In genomic region chrX:599837-600715, GRCh38 we compare ENCODE assay signal across 15 cellular contexts. TPM values are rescaled to one million over a fixed set of nuclear protein-coding genes. Genes with fewer than 3 reads are reported as not detected.
A peak's percentile ranks its signal among the peaks of the same experiment; 100 is the strongest.
DNase-seq lines count a peak whose midpoint lies in the region; ATAC-seq and TF ChIP-seq lines count a peak whose summit lies in the region.
"Had no signal": no experiment of that assay in that cellular context is flagged by ENCODE, and none has a peak within 500 bp of the region (broad histone marks: within the 10 kb centered on the region; RNA-seq: fewer than 3 reads in every experiment).

No MANE protein-coding gene starts in this region.

- H3K36me3 ChIP-seq in HUES48 (ENCODE audit: control insufficient read depth, insufficient read depth, low read length): no peaks in the 10 kb centered on the region
- no peaks in the 10 kb centered on the region for H3K36me3 ChIP-seq in endodermal cell (ENCODE audit: control insufficient read depth, insufficient read depth, low read length)
- H3K36me3 ChIP-seq in lung (ENCODE audit: control insufficient read depth in 2 of 2, insufficient read depth in 2 of 2, low read length in 2 of 2): no peaks in the 10 kb centered on the region
- no peaks in the 10 kb centered on the region for H3K36me3 ChIP-seq in vagina

- DNase-seq in endodermal cell (peak; percentile 77), lung (ENCODE audit: low spot score) (peak; percentile 17), vagina (ENCODE audit: extremely low spot score in 2 of 2) (peak; percentile 55 to 62), SHP77 (lab: John Stamatoyannopoulos, UW) (no peak), T-helper 2 cell (no peak)
- DNase-seq: COR-L47, DMS153, DMS79 treated with DMSO at 0.1 percent for 48 hours, EL, GDM1 had no signal

- no peak for TF ChIP-seq POLR2A in vagina (IDR thresholded peaks at IDR 0.05)

- H3K27me3 ChIP-seq in HUES48 (ENCODE audit: control insufficient read depth, insufficient read depth, low read length) (no peaks in the 10 kb centered on the region), endodermal cell (ENCODE audit: control insufficient read depth, insufficient read depth, low read length, poor library complexity, severe bottlenecking) (no peaks in the 10 kb centered on the region), lung (ENCODE audit: control insufficient read depth, insufficient read depth) (no peaks in the 10 kb centered on the region), vagina (no peaks in the 10 kb centered on the region)

- H3K9me3 ChIP-seq in HUES48 (ENCODE audit: control insufficient read depth, insufficient read depth, low read length) (peaks cover 21% of the 10 kb centered on the region), endodermal cell (ENCODE audit: control insufficient read depth, low read length) (peaks cover 9% of the 10 kb centered on the region), lung (ENCODE audit: control insufficient read depth in 2 of 2, insufficient read depth in 1 of 2, low read length in 1 of 2) (peaks cover 14 to 19% of the 10 kb centered on the region in 2 donors), vagina (peaks cover 5% of the 10 kb centered on the region)

- WGBS in endodermal cell (ENCODE audit: insufficient coverage in 1 of 2, insufficient read length in 1 of 2), 2 experiments: 64 to 69% methylated on average over 11 to 18 of the region's 18 CpGs
- 54 to 65% methylated on average over 18 of the region's 18 CpGs for WGBS in lung, 2 donors

- no peak for TF ChIP-seq CTCF in endodermal cell (conservative IDR thresholded peaks at IDR 0.05)
- no peak for TF ChIP-seq CTCF in lung (IDR thresholded peaks at IDR 0.05; ENCODE audit: control extremely low read depth, extremely low read depth)
- no peak for TF ChIP-seq CTCF in vagina (IDR thresholded peaks at IDR 0.05)

- H3K36me3 Mint-ChIP-seq in endodermal cell (ENCODE audit: low read depth): no peaks in the 10 kb centered on the region
- H3K36me3 Mint-ChIP-seq: CD14-positive monocyte; CD8-positive, alpha-beta T cell had no signal

- H3K4me1 Mint-ChIP-seq in endodermal cell: peaks cover 4% of the 10 kb centered on the region
- H3K4me1 Mint-ChIP-seq: CD14-positive monocyte had no signal

- H3K4me3 ChIP-seq in HUES48 (ENCODE audit: low read depth, low read length) (no peak overlapping the region), endodermal cell (ENCODE audit: low read length) (no peak overlapping the region), lung (no peak overlapping the region), vagina (no peak overlapping the region)

- H3K27ac Mint-ChIP-seq in endodermal cell: no peak overlapping the region
- H3K27ac Mint-ChIP-seq: CD14-positive monocyte; CD8-positive, alpha-beta T cell had no signal

- intact Hi-C loops in vagina (cut with DNase I): no loop called here

- no peak overlapping the region for H3K4me3 Mint-ChIP-seq in endodermal cell
- H3K4me3 Mint-ChIP-seq: CD14-positive monocyte; CD8-positive, alpha-beta T cell had no signal

- H3K4me1 ChIP-seq in HUES48 (ENCODE audit: control insufficient read depth, insufficient read depth, low read length) (no peaks in the 10 kb centered on the region), endodermal cell (ENCODE audit: control insufficient read depth, insufficient read depth, low read length) (no peaks in the 10 kb centered on the region), lung (ENCODE audit: control insufficient read depth in 2 of 2, insufficient read depth in 2 of 2, low read length in 2 of 2) (no peaks in the 10 kb centered on the region), vagina (no peaks in the 10 kb centered on the region)

- ATAC-seq in lung (ENCODE audit: insufficient read depth, low FRiP score) (no peak), HG03565 (IDR thresholded peaks at IDR 0.05; ENCODE audit: unreplicated experiment) (no peak)
- ATAC-seq: CD8-positive, alpha-beta T cell had no signal

- peaks cover 31% of the 10 kb centered on the region for H3K9me3 Mint-ChIP-seq in endodermal cell

- peaks cover 30% of the 10 kb centered on the region for H3K27me3 Mint-ChIP-seq in endodermal cell (ENCODE audit: insufficient read depth)

- no peak overlapping the region for H3K9ac ChIP-seq in HUES48 (ENCODE audit: low read depth, low read length)
- no peak overlapping the region for H3K9ac ChIP-seq in endodermal cell (ENCODE audit: extremely low read depth, low read length, poor library complexity, severe bottlenecking)

- peak overlapping the region; percentile 40 for H3K27ac ChIP-seq in HUES48 (ENCODE audit: low read depth, low read length)
- H3K27ac ChIP-seq in endodermal cell (ENCODE audit: low read depth, low read length): no peak overlapping the region
- no peak overlapping the region for H3K27ac ChIP-seq in lung (ENCODE audit: low read depth in 1 of 2, low read length in 1 of 2)
- no peak overlapping the region for H3K27ac ChIP-seq in vagina

RNA-seq across cellular contexts. Expression of gene SHOX, which starts 30.5 kb away (rescaled TPM):
- total RNA-seq in endodermal cell (not detected), lung (not detected), vagina (not detected)
- 0.14 TPM for polyA plus RNA-seq in endodermal cell (2013, experiment 1 of 2)
- polyA plus RNA-seq in endodermal cell (2013, experiment 2 of 2): 0.37 TPM
- polyA plus RNA-seq in lung: not detected
- total RNA-seq: A673; CD8-positive, alpha-beta T cell had no signal
- polyA plus RNA-seq: CD14-positive monocyte had no signal

Comparison
In these comparisons a context has a peak if more than half of its experiments do, and no peak if none do; other contexts are left out.
1. DNase-seq: peak in endodermal cell (single experiment), lung (single experiment) and vagina (2 of 2); none in SHP77 (0 of 2) and T-helper 2 cell (0 of 5).